9 cellular contexts compared by ENCODE assay signal in the genomic region with DNA sequence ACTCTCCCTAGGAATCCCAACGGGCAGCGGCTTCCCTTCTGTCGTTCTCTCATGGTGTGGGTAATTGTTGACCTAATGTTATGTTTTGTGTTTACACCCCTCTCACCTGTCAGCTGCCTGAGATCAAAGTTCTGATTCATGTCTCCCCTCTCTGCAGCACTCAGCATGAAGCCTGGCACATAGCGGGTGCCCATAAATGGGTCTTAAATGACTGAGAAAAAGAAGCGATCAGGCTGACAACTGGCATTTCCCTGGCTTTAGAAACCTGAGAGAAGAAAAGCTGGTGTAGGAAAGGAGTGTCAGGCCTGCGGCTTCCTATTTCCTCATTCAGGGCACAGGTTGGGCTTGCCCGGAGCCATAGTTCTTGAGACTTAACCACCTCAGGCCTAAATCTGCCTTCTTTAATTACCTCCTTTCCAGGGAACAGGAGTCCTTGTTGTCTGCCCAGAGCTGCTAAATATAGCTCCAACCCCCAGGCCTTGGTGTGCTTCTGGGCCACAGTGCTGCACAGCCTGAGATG. TPM values are rescaled to one million over a fixed set of nuclear protein-coding genes. Genes with fewer than 3 reads are reported as not detected.
A peak's percentile ranks its signal among the peaks of the same experiment; 100 is the strongest.
DNase-seq lines count a peak whose midpoint lies in the region; ATAC-seq and TF ChIP-seq lines count a peak whose summit lies in the region.
"Had no signal": no experiment of that assay in that cellular context is flagged by ENCODE, and none has a peak within 500 bp of the region (broad histone marks: within the 10 kb centered on the region; RNA-seq: fewer than 3 reads in every experiment).

No MANE protein-coding gene starts in this region.

- peak overlapping the region in 1 of 2 donors; percentile 79 for H3K27ac Mint-ChIP-seq in stimulated activated naive CD8-positive, alpha-beta T cell treated with anti-CD3 and anti-CD28 coated beads, Interleukin-15, amount 100 ng/mL, for 72 hours
- H3K27ac Mint-ChIP-seq in natural killer cell treated with Interleukin-12 subunit alpha and Interleukin-12 subunit beta and Interleukin-15 and Interleukin-18, amount 100 ng/mL, for 72 hours, result peak overlapping the region in 1 of 2 donors; percentile 7

- ATAC-seq in stimulated activated naive CD8-positive, alpha-beta T cell treated with anti-CD3 and anti-CD28 coated beads, Interleukin-15, amount 100 ng/mL, for 72 hours, result peak; percentile 54
- ATAC-seq in stimulated activated naive CD8-positive, alpha-beta T cell treated with anti-CD3 and anti-CD28 coated beads, Interleukin-15, Interleukin-2, amounts not matched to agents 100 U/mL and 50 U/mL, for 24 hours, result no peak
- peak; percentile 84 to 93 (median 88) for ATAC-seq in right lobe of liver
- peak; percentile 62 for ATAC-seq in aorta (ENCODE audit: low FRiP score)
- ATAC-seq in natural killer cell treated with Interleukin-12 subunit alpha and Interleukin-12 subunit beta and Interleukin-15 and Interleukin-18, amount 100 ng/mL, for 72 hours, result no peak

- peak in 1 of 2 donors; percentile 18 for DNase-seq in stimulated activated naive CD8-positive, alpha-beta T cell treated with anti-CD3 and anti-CD28 coated beads, Interleukin-15, amount 100 ng/mL, for 72 hours
- no peak for DNase-seq in stimulated activated naive CD8-positive, alpha-beta T cell treated with anti-CD3 and anti-CD28 coated beads, Interleukin-15, Interleukin-2, amounts not matched to agents 100 U/mL and 50 U/mL, for 24 hours
- DNase-seq in astrocyte of the spinal cord (ENCODE audit: low read depth, low spot score) (peak; percentile 42), right lobe of liver (peak in 1 of 3 donors; percentile 58), aorta (no peak), RKO (ENCODE audit: low spot score) (no peak)
- DNase-seq in natural killer cell treated with Interleukin-12 subunit alpha and Interleukin-12 subunit beta and Interleukin-15 and Interleukin-18, amount 100 ng/mL, for 72 hours (ENCODE audit: low spot score), result no peak
- DNase-seq in stimulated activated CD4-positive, alpha-beta T cell treated with anti-CD3 and anti-CD28 coated beads, Interleukin-2, amount 100 ng/mL, for 48 hours, result no peak
- DNase-seq: activated gamma-delta T cell had no signal

- H3K36me3 ChIP-seq in right lobe of liver (peaks cover 0 to 2% (median 0%) of the 10 kb centered on the region in 4 donors), aorta (ENCODE audit: control insufficient read depth in 1 of 2, insufficient read depth in 2 of 2, low read length in 1 of 2) (no peaks in the 10 kb centered on the region)

- H3K36me3 Mint-ChIP-seq in natural killer cell treated with Interleukin-12 subunit alpha and Interleukin-12 subunit beta and Interleukin-15 and Interleukin-18, amount 100 ng/mL, for 72 hours, result peaks cover 4% of the 10 kb centered on the region

- no peak for TF ChIP-seq CTCF in astrocyte of the spinal cord (IDR thresholded peaks at IDR 0.05; ENCODE audit: low read depth, low read length)
- no peak for TF ChIP-seq CTCF in right lobe of liver (IDR thresholded peaks at IDR 0.05)

- TF ChIP-seq POLR2A in right lobe of liver (IDR thresholded peaks at IDR 0.05), result no peak

- no peaks in the 10 kb centered on the region for H3K9me3 ChIP-seq in right lobe of liver
- H3K9me3 ChIP-seq in aorta (ENCODE audit: control insufficient read depth, low read length), result no peaks in the 10 kb centered on the region

- peaks cover 0 to 52% (median 7%) of the 10 kb centered on the region in 4 donors for H3K4me1 ChIP-seq in right lobe of liver
- H3K4me1 ChIP-seq in aorta (ENCODE audit: control insufficient read depth in 1 of 2, insufficient read depth in 2 of 2, low read length in 2 of 2), result peaks cover 9 to 37% of the 10 kb centered on the region in 2 donors

- intact Hi-C loops in right lobe of liver (cut with DNase I), result no loop called here
- intact Hi-C loops in aorta (cut with DNase I), result no loop called here

- H3K4me3 Mint-ChIP-seq in stimulated activated naive CD8-positive, alpha-beta T cell treated with anti-CD3 and anti-CD28 coated beads, Interleukin-15, amount 100 ng/mL, for 72 hours, result peak overlapping the region in 1 of 2 donors; percentile 50
- no peak overlapping the region for H3K4me3 Mint-ChIP-seq in natural killer cell treated with Interleukin-12 subunit alpha and Interleukin-12 subunit beta and Interleukin-15 and Interleukin-18, amount 100 ng/mL, for 72 hours

- H3K4me1 Mint-ChIP-seq in stimulated activated naive CD8-positive, alpha-beta T cell treated with anti-CD3 and anti-CD28 coated beads, Interleukin-15, amount 100 ng/mL, for 72 hours, result peaks cover 49% of the 10 kb centered on the region
- H3K4me1 Mint-ChIP-seq in natural killer cell treated with Interleukin-12 subunit alpha and Interleukin-12 subunit beta and Interleukin-15 and Interleukin-18, amount 100 ng/mL, for 72 hours (ENCODE audit: low read depth in 2 of 2), result peaks cover 39 to 47% of the 10 kb centered on the region in 2 donors

- H3K27me3 Mint-ChIP-seq in stimulated activated naive CD8-positive, alpha-beta T cell treated with anti-CD3 and anti-CD28 coated beads, Interleukin-15, amount 100 ng/mL, for 72 hours, result no peaks in the 10 kb centered on the region
- no peaks in the 10 kb centered on the region for H3K27me3 Mint-ChIP-seq in natural killer cell treated with Interleukin-12 subunit alpha and Interleukin-12 subunit beta and Interleukin-15 and Interleukin-18, amount 100 ng/mL, for 72 hours

- no peaks in the 10 kb centered on the region for H3K27me3 ChIP-seq in right lobe of liver
- no peaks in the 10 kb centered on the region for H3K27me3 ChIP-seq in aorta (ENCODE audit: control insufficient read depth in 1 of 2, insufficient read depth in 2 of 2, low read length in 1 of 2)

- in situ Hi-C loops in astrocyte of the spinal cord (cut with HindIII; ENCODE audit: low sequenced_read_pairs), result no loop called here

- no peak overlapping the region for H3K4me3 ChIP-seq in astrocyte of the spinal cord (ENCODE audit: low read depth, low read length)
- H3K4me3 ChIP-seq in right lobe of liver, result no peak overlapping the region
- no peak overlapping the region for H3K4me3 ChIP-seq in aorta (ENCODE audit: low read length in 2 of 2)

- H3K9me3 Mint-ChIP-seq in stimulated activated naive CD8-positive, alpha-beta T cell treated with anti-CD3 and anti-CD28 coated beads, Interleukin-15, amount 100 ng/mL, for 72 hours, result no peaks in the 10 kb centered on the region
- no peaks in the 10 kb centered on the region for H3K9me3 Mint-ChIP-seq in natural killer cell treated with Interleukin-12 subunit alpha and Interleukin-12 subunit beta and Interleukin-15 and Interleukin-18, amount 100 ng/mL, for 72 hours

- WGBS in right lobe of liver (ENCODE audit: insufficient coverage, low coverage, low lambda C conversion rate, missing lambda C conversion rate), result 22% methylated on average over 7 of the region's 7 CpGs
- WGBS in aorta, 2 donors, result 11 to 14% methylated on average over 7 of the region's 7 CpGs

- H3K27ac ChIP-seq in right lobe of liver (peak overlapping the region; percentile 50 to 82 (median 72)), aorta (ENCODE audit: low read depth in 1 of 2, low read length in 2 of 2) (peak overlapping the region; percentile 49 to 77)

RNA-seq across cellular contexts. Expression of a gene that starts 31.8 kb away (rescaled TPM):
- 10 to 100 TPM; 41.5 to 90.5 (median 69.5) TPM for total RNA-seq in right lobe of liver
- 1,000 to 10,000 TPM in 1 of 2 donors, 100 to 1,000 TPM in 1; 995 to 2,536 TPM for total RNA-seq in aorta
- polyA plus RNA-seq in aorta, result 10 to 100 TPM; 37.7 to 58.8 TPM
- 10 to 100 TPM; 52.7 to 56.7 TPM for total RNA-seq in natural killer cell treated with Interleukin-12 subunit alpha and Interleukin-12 subunit beta and Interleukin-15 and Interleukin-18, amount 100 ng/mL, for 72 hours

Comparison
In these comparisons a context has a peak if more than half of its experiments do, and no peak if none do; other contexts are left out.
1. ATAC-seq: peak in stimulated activated naive CD8-positive, alpha-beta T cell treated with anti-CD3 and anti-CD28 coated beads, Interleukin-15, amount 100 ng/mL, for 72 hours (single experiment), right lobe of liver (4 of 4) and aorta (single experiment); none in stimulated activated naive CD8-positive, alpha-beta T cell treated with anti-CD3 and anti-CD28 coated beads, Interleukin-15, Interleukin-2, amounts not matched to agents 100 U/mL and 50 U/mL, for 24 hours (single experiment) and natural killer cell treated with Interleukin-12 subunit alpha and Interleukin-12 subunit beta and Interleukin-15 and Interleukin-18, amount 100 ng/mL, for 72 hours (0 of 2).
2. RNA of a gene that starts 31.8 kb away (total RNA-seq): 995 to 2,536 TPM in aorta; 41.5 to 90.5 TPM in right lobe of liver and 52.7 to 56.7 TPM in natural killer cell treated with Interleukin-12 subunit alpha and Interleukin-12 subunit beta and Interleukin-15 and Interleukin-18, amount 100 ng/mL, for 72 hours; every median in the first group is over 10 times any median in the second.